9 cellular contexts compared by ENCODE assay signal in the genomic region with DNA sequence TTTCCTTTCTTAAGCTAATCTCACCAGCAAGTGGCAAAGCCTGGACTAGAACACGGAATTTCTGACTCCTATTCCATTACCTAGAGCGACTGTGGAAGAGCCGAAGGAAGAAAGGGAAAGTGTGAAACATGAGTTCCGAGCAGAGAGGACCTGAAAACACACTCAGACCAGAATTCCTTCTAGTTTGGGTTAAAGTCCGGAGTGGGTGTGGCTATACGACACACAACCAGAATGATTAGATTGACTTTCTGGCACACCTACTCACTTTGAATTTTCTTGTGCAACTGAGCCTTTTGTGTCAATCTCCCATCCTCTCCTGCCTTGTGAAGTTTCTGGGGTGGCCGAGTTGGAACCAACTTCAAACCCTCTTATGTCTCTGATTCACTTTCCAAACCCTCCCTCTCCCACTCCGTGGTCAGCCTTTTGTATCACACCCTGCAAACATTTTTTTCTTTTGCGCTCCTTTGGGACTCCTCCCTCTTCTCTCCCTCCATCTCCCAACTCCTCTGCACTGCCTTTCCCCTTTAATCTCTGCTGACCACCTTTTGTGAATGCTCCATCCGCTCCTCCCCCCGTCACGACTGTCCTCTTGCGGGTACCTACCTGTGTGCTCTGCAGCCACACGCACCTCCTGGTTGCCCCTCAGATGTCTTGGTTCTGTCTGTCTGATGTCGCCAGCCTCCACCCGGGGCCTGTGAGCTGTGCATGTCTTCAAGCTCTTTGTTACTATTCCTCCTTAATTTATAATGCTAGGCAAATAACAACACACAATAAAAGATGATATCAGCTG.
DNase-seq lines count a peak whose midpoint lies in the region; ATAC-seq and TF ChIP-seq lines count a peak whose summit lies in the region.
"Had no signal": no experiment of that assay in that cellular context is flagged by ENCODE, and none has a peak within 500 bp of the region (broad histone marks: within the 10 kb centered on the region; RNA-seq: fewer than 3 reads in every experiment).

No MANE protein-coding gene starts in this region.

- TF ChIP-seq CTCF in foreskin fibroblast (IDR thresholded peaks at IDR 0.05; ENCODE audit: low read depth, low read length) (no peak), progenitor cell of endocrine pancreas (IDR thresholded peaks at IDR 0.05; ENCODE audit: unreplicated experiment) (no peak), CD14-positive monocyte (IDR thresholded peaks at IDR 0.05) (no peak)

- peaks cover 6% of the 10 kb centered on the region for H3K4me1 Mint-ChIP-seq in progenitor cell of endocrine pancreas (ENCODE audit: low read depth)
- peaks cover 13% of the 10 kb centered on the region for H3K4me1 Mint-ChIP-seq in CD14-positive monocyte
- H3K4me1 Mint-ChIP-seq: IgD-negative memory B cell had no signal

- H3K27ac Mint-ChIP-seq in progenitor cell of endocrine pancreas (no peak overlapping the region), CD14-positive monocyte (no peak overlapping the region)

- DNase-seq in Daoy (ENCODE audit: low read depth) (peak; percentile 87), SK-MEL-5 (ENCODE audit: low read depth, low spot score) (peak; percentile 41), foreskin fibroblast (peak; percentile 81 to 92), progenitor cell of endocrine pancreas (ENCODE audit: low spot score, unreplicated experiment) (no peak), G401 (ENCODE audit: low spot score) (no peak), CD14-positive monocyte (ENCODE audit: low spot score) (no peak)
- no peak for DNase-seq in NK-92 treated with Interleukin-12 subunit alpha and Interleukin-12 subunit beta, amount 100 ng/mL, for 24 hours (lab: John Stamatoyannopoulos, UW)

- H3K36me3 Mint-ChIP-seq in progenitor cell of endocrine pancreas (ENCODE audit: insufficient read depth) (no peaks in the 10 kb centered on the region), CD14-positive monocyte (no peaks in the 10 kb centered on the region)
- H3K36me3 Mint-ChIP-seq: IgD-negative memory B cell had no signal

- H3K27me3 Mint-ChIP-seq in progenitor cell of endocrine pancreas (peaks cover 37% of the 10 kb centered on the region), CD14-positive monocyte (ENCODE audit: low read depth in 3 of 3) (peaks cover 10 to 19% (median 15%) of the 10 kb centered on the region in 3 donors)

- no peak for ATAC-seq in HG02970 (IDR thresholded peaks at IDR 0.05; ENCODE audit: low FRiP score, unreplicated experiment)

- H3K9me3 Mint-ChIP-seq in progenitor cell of endocrine pancreas (ENCODE audit: low read depth) (no peaks in the 10 kb centered on the region), CD14-positive monocyte (no peaks in the 10 kb centered on the region)

- H3K4me3 Mint-ChIP-seq in progenitor cell of endocrine pancreas (ENCODE audit: low read depth) = peak overlapping the region; percentile 38
- peak overlapping the region in 1 of 2 donors; percentile 76 for H3K4me3 Mint-ChIP-seq in CD14-positive monocyte

- peak overlapping the region; percentile 60 to 68 for H3K4me3 ChIP-seq in foreskin fibroblast (ENCODE audit: low read depth in 1 of 2, low read length in 2 of 2)

- intact Hi-C loops in CD14-positive monocyte (cut with micrococcal nuclease) = loop anchor here (1.0 to 2.0 kb wide), 2 partner anchors 546 to 548 kb away; no protein-coding TSS in a partner anchor

- in situ Hi-C loops in SK-MEL-5 (cut with HindIII; ENCODE audit: low pct_unique_long_range_greater_than_20kb, low sequenced_read_pairs) = no loop called here
- in situ Hi-C loops in G401 (cut with HindIII; ENCODE audit: low sequenced_read_pairs) = no loop called here

Comparison
In these comparisons a context has a peak if more than half of its experiments do, and no peak if none do; other contexts are left out.
1. DNase-seq: peak in Daoy (single experiment), SK-MEL-5 (single experiment) and foreskin fibroblast (2 of 2); none in progenitor cell of endocrine pancreas (single experiment), NK-92 treated with Interleukin-12 subunit alpha and Interleukin-12 subunit beta, amount 100 ng/mL, for 24 hours (single experiment), G401 (single experiment) and CD14-positive monocyte (single experiment).